8 cellular contexts compared by ENCODE assay signal in the genomic region with DNA sequence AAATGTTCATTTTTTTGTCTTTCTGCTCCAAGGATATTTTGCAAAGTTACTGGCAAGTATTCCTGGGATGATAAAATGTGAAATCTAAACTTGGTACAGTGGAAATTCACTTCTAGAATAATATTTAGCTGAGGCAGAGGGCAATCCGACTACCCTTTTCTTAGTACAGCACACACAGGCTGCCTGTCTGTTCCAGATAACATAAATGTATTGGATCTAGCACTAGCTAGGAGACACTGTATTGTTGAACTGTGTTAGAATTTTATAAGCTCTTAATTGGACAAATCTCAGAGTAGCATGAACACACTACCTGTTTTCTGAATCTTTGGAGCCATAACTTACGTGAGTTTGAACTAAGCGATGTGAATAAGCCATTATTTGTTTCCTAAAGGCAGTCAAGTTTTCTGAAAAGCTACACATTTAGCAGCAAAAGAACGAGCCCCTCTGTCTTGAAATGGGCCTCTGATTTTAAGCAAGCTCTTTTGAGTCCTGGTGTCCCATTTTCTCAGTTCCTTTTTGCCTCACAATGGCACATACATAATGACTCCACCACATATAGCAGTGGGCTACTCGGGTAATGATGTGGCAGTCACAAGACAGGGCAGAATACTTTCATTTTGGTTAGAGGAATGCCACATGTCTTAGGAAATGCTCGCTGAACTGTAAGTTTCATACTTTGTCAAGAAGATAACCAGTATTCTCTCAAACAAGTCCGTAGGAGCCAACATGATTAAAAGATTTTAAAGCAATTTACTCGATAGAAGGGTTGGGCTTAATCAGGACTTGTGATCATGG.
DNase-seq lines count a peak whose midpoint lies in the region; ATAC-seq and TF ChIP-seq lines count a peak whose summit lies in the region.

No MANE protein-coding gene starts in this region.

- H3K4me3 ChIP-seq in MM.1S (ENCODE audit: low read length) (peak overlapping the region; percentile 61), epithelial cell of proximal tubule (ENCODE audit: low read depth, low read length) (peak overlapping the region; percentile 45), ovary (peak overlapping the region; percentile 29)

- peak overlapping the region; percentile 39; the same call in 1 of the 2 replicates for H2AFZ ChIP-seq in MM.1S (ENCODE audit: low read length)

- H3K36me3 ChIP-seq in MM.1S (replicated peaks; ENCODE audit: insufficient read depth, low read length), result no peaks in the 10 kb centered on the region
- no peaks in the 10 kb centered on the region for H3K36me3 ChIP-seq in ovary

- ATAC-seq in GM18502 (IDR thresholded peaks at IDR 0.05; ENCODE audit: poor library complexity, unreplicated experiment) (peak; percentile 98), GM21786 (IDR thresholded peaks at IDR 0.05; ENCODE audit: unreplicated experiment) (peak; percentile 97)

- H3K27ac ChIP-seq in MM.1S (ENCODE audit: low read length) (peak overlapping the region; percentile 98), ovary (peak overlapping the region; percentile 69 to 88)

- TF ChIP-seq EP300 in ovary (IDR thresholded peaks at IDR 0.05), result no peak

- H3K9me3 ChIP-seq in MM.1S (replicated peaks; ENCODE audit: insufficient read depth, low read length) (no peaks in the 10 kb centered on the region), ovary (no peaks in the 10 kb centered on the region)

- no peaks in the 10 kb centered on the region for H4K20me1 ChIP-seq in MM.1S (ENCODE audit: insufficient read depth, low read length)

- peak; percentile 72 for DNase-seq in MM.1S
- no peak for DNase-seq in epithelial cell of proximal tubule (ENCODE audit: low read depth)
- no peak for DNase-seq in ovary
- no peak for DNase-seq in activated gamma-delta T cell (lab: John Stamatoyannopoulos, UW)
- DNase-seq in NK-92 treated with Interleukin-12 subunit alpha and Interleukin-12 subunit beta, amount 100 ng/mL, for 24 hours (lab: John Stamatoyannopoulos, UW), result no peak
- no peak for DNase-seq in DMS79 (lab: John Stamatoyannopoulos, UW)

- TF ChIP-seq POLR2A in ovary (IDR thresholded peaks at IDR 0.05), result no peak

- TF ChIP-seq CTCF in MM.1S (IDR thresholded peaks at IDR 0.05; ENCODE audit: low read length), result no peak
- TF ChIP-seq CTCF in epithelial cell of proximal tubule (conservative IDR thresholded peaks at IDR 0.05; ENCODE audit: low read depth, low read length), result no peak
- no peak for TF ChIP-seq CTCF in ovary (IDR thresholded peaks at IDR 0.05)

- intact Hi-C loops in ovary (cut with DNase I), result loop anchor here in 3 of 4 donors (5.0 to 10.0 kb wide), 4 partner anchors 64 to 574 kb away; no protein-coding TSS in a partner anchor

- H3F3A ChIP-seq in MM.1S (ENCODE audit: insufficient read depth, low read length), result peaks cover 16% of the 10 kb centered on the region

- H3K9me2 ChIP-seq in MM.1S (replicated peaks; ENCODE audit: insufficient read depth, low read length), result no peaks in the 10 kb centered on the region

- H3K4me2 ChIP-seq in MM.1S (ENCODE audit: low read depth, low read length), result peak overlapping the region; percentile 80

- 2 to 9% (median 7%) methylated on average over 8 of the region's 8 CpGs for WGBS in ovary, 3 donors

- H3K79me2 ChIP-seq in MM.1S (ENCODE audit: low read length), result peaks cover 5% of the 10 kb centered on the region

- H3K27me3 ChIP-seq in MM.1S (replicated peaks; ENCODE audit: insufficient read depth, low read length) (no peaks in the 10 kb centered on the region), ovary (no peaks in the 10 kb centered on the region)

- H3K9ac ChIP-seq in MM.1S (ENCODE audit: low read length), result peak overlapping the region; percentile 89

- peaks cover 11% of the 10 kb centered on the region; the same call in 1 of the 2 replicates for H3K4me1 ChIP-seq in MM.1S (ENCODE audit: low read length)
- H3K4me1 ChIP-seq in ovary (ENCODE audit: insufficient read depth), result peaks cover 3% of the 10 kb centered on the region
